9 cellular contexts compared by ENCODE assay signal in genomic region chr22:23282089-23282501, GRCh38.
DNase-seq lines count a peak whose midpoint lies in the region; ATAC-seq and TF ChIP-seq lines count a peak whose summit lies in the region.
"Had no signal": no experiment of that assay in that cellular context is flagged by ENCODE, and none has a peak within 500 bp of the region (broad histone marks: within the 10 kb centered on the region; RNA-seq: fewer than 3 reads in every experiment).

No MANE protein-coding gene starts in this region.

- H2BK120ac ChIP-seq in mesendoderm (ENCODE audit: low read depth, low read length) = no peak overlapping the region

- peak overlapping the region in 1 of 2 donors; percentile 20 for H3K4me3 ChIP-seq in ascending aorta
- no peak overlapping the region for H3K4me3 ChIP-seq in upper lobe of left lung
- no peak overlapping the region for H3K4me3 ChIP-seq in mesendoderm (ENCODE audit: low read length)
- H3K4me3 ChIP-seq: right lobe of liver had no signal

- H3K18ac ChIP-seq in mesendoderm (ENCODE audit: low read length) = no peak overlapping the region

- H2AK5ac ChIP-seq in mesendoderm (ENCODE audit: low read length) = no peak overlapping the region

- H4K5ac ChIP-seq in mesendoderm (ENCODE audit: low read length) = no peak overlapping the region

- TF ChIP-seq CTCF in ascending aorta (IDR thresholded peaks at IDR 0.05) (no peak), upper lobe of left lung (IDR thresholded peaks at IDR 0.05) (peak in 1 of 6 experiments; percentile 30)

- H3K79me1 ChIP-seq in mesendoderm (ENCODE audit: low read length) = peaks cover 2% of the 10 kb centered on the region

- no peak overlapping the region for H3K9ac ChIP-seq in mesendoderm (ENCODE audit: low read length)

- no peaks in the 10 kb centered on the region for H3K9me3 ChIP-seq in ascending aorta
- H3K9me3 ChIP-seq in upper lobe of left lung = no peaks in the 10 kb centered on the region
- H3K9me3 ChIP-seq: right lobe of liver had no signal

- no peak overlapping the region for H3K23ac ChIP-seq in mesendoderm (ENCODE audit: low read length)

- DNase-seq in SIG-M5 treated with dmso at 0.1 percent for 504 hours (lab: John Stamatoyannopoulos, UW; ENCODE audit: unreplicated experiment) (peak; percentile 2), SIG-M5 (lab: John Stamatoyannopoulos, UW) (no peak), ascending aorta (ENCODE audit: low spot score in 2 of 2) (peak; percentile 91 to 97), kidney glomerular epithelial cell (lab: John Stamatoyannopoulos, UW) (peak; percentile 81), upper lobe of left lung (peak; percentile 90 to 94), mesendoderm (no peak)

- intact Hi-C loops in ascending aorta (cut with DNase I) = loop anchor here (2.0 to 10.0 kb wide), 3 partner anchors 25 to 243 kb away; no protein-coding TSS in a partner anchor

- H2BK5ac ChIP-seq in mesendoderm (ENCODE audit: low read length) = no peak overlapping the region

- 28 to 40% methylated on average over 16 of the region's 16 CpGs for WGBS in upper lobe of left lung, 2 donors
- WGBS in mesendoderm (ENCODE audit: extremely low coverage, insufficient coverage, low lambda C conversion rate) = no CpG with 5 or more reads among the region's 16 CpGs

- no peak overlapping the region for H4K8ac ChIP-seq in mesendoderm (ENCODE audit: low read depth, low read length)

- H3K27ac ChIP-seq in ascending aorta (peak overlapping the region; percentile 86 to 93), upper lobe of left lung (peak overlapping the region; percentile 27 to 86 (median 78)), mesendoderm (ENCODE audit: low read depth, low read length) (no peak overlapping the region)

- peak in 1 of 4 donors; percentile 29 for TF ChIP-seq POLR2A in upper lobe of left lung (IDR thresholded peaks at IDR 0.05)

- H2BK15ac ChIP-seq in mesendoderm (replicated peaks; ENCODE audit: low read depth) = no peak overlapping the region

- H3K27me3 ChIP-seq in ascending aorta (no peaks in the 10 kb centered on the region), upper lobe of left lung (no peaks in the 10 kb centered on the region), mesendoderm (ENCODE audit: insufficient read depth, low read length, poor library complexity) (no peaks in the 10 kb centered on the region)
- H3K27me3 ChIP-seq: right lobe of liver had no signal

- TF ChIP-seq EP300 in upper lobe of left lung (IDR thresholded peaks at IDR 0.05) = peak in 1 of 4 donors; percentile 23

- ATAC-seq in upper lobe of left lung (ENCODE audit: low FRiP score in 2 of 2) (peak; percentile 46 to 75), HG02642 (IDR thresholded peaks at IDR 0.05; ENCODE audit: poor library complexity, unreplicated experiment) (no peak), HG03342 (IDR thresholded peaks at IDR 0.05; ENCODE audit: unreplicated experiment) (no peak)

- peaks cover 27 to 72% of the 10 kb centered on the region in 2 donors for H3K36me3 ChIP-seq in ascending aorta
- H3K36me3 ChIP-seq in upper lobe of left lung = peaks cover 0 to 74% (median 43%) of the 10 kb centered on the region in 4 donors
- H3K36me3 ChIP-seq in mesendoderm (ENCODE audit: control insufficient read depth, insufficient read depth, low read length) = peaks cover 6% of the 10 kb centered on the region

- H3K56ac ChIP-seq in mesendoderm (ENCODE audit: low read length) = no peak overlapping the region

- no peak overlapping the region for H3K4ac ChIP-seq in mesendoderm (ENCODE audit: low read depth, low read length)

- H3K4me1 ChIP-seq in ascending aorta (peaks cover 7 to 44% of the 10 kb centered on the region in 2 donors), upper lobe of left lung (peaks cover 30 to 52% (median 42%) of the 10 kb centered on the region in 4 donors), mesendoderm (ENCODE audit: control insufficient read depth, low read depth, low read length) (no peaks in the 10 kb centered on the region)

- no peak overlapping the region for H3K4me2 ChIP-seq in mesendoderm (ENCODE audit: low read length)

- H3K79me2 ChIP-seq in mesendoderm (ENCODE audit: control insufficient read depth, insufficient read depth, low read length) = no peaks in the 10 kb centered on the region

Comparison
In these comparisons a context has a peak if more than half of its experiments do, and no peak if none do; other contexts are left out.
1. DNase-seq: peak in SIG-M5 treated with dmso at 0.1 percent for 504 hours (single experiment), ascending aorta (2 of 2), kidney glomerular epithelial cell (single experiment) and upper lobe of left lung (2 of 2); none in SIG-M5 (single experiment) and mesendoderm (single experiment).
2. ATAC-seq: peak in upper lobe of left lung (2 of 2); none in HG02642 (single experiment) and HG03342 (single experiment).